Comparison of ENCODE assay signal across 25 cellular contexts in the genomic region with DNA sequence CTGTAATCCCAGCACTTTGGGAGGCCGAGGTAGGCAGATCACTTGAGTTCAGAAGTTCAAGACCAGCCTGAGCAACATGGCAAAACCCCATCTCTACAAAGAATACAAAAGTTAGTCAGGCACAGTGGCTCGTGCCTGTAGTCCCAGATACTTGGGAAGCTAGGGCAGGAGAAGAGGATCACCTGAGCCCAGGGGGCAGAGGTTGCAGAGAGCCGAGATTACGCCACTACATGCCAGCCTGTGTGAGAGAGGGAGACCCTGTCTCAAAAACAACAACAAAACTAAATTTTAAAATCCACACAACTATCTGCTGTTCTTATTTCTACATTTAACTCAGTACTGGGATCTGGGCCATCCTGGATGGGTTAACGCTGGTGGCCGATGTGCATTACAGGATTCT.
"Had no signal": no experiment of that assay in that cellular context is flagged by ENCODE, and none has a peak within 500 bp of the region (broad histone marks: within the 10 kb centered on the region; RNA-seq: fewer than 3 reads in every experiment).

No MANE protein-coding gene starts in this region.

- H3K27ac ChIP-seq: hepatocyte, spleen, uterus had no signal

- H3K27me3 Mint-ChIP-seq: activated CD4-positive, alpha-beta memory T cell treated with anti-CD3 and anti-CD28 coated beads, Interleukin-2, amount 10 ng/mL, durations not matched to agents 7 days and 5 days; activated CD4-positive, alpha-beta T cell treated with anti-CD3 and anti-CD28 coated beads, Interleukin-2, amount 10 ng/mL, durations not matched to agents 7 days and 5 days; activated CD8-positive, alpha-beta memory T cell treated with anti-CD3 and anti-CD28 coated beads, Interleukin-2, amount 10 ng/mL, durations not matched to agents 7 days and 5 days; naive B cell; type B pancreatic cell had no signal

- H3K4me2 ChIP-seq: hepatocyte, SK-N-SH had no signal

- H3K9me3 Mint-ChIP-seq: activated CD4-positive, alpha-beta memory T cell treated with anti-CD3 and anti-CD28 coated beads, Interleukin-2, amount 10 ng/mL, durations not matched to agents 7 days and 5 days; activated CD4-positive, alpha-beta T cell treated with anti-CD3 and anti-CD28 coated beads, Interleukin-2, amount 10 ng/mL, durations not matched to agents 7 days and 5 days; activated naive CD4-positive, alpha-beta T cell treated with anti-CD3 and anti-CD28 coated beads for 36 hours; activated T-cell treated with anti-CD3 and anti-CD28 coated beads, Interleukin-2, amount 50 U/mL, for 72 hours; mesothelial cell of epicardium; naive B cell; neural crest cell; type B pancreatic cell had no signal

- H3K4me1 Mint-ChIP-seq: naive B cell, neural crest cell had no signal

- H3K9me3 ChIP-seq: SK-N-SH, spleen, uterus had no signal

- H3K4me3 ChIP-seq: hepatocyte, spleen, uterus had no signal

- H3K27ac Mint-ChIP-seq: activated CD4-positive, alpha-beta memory T cell treated with anti-CD3 and anti-CD28 coated beads, Interleukin-2, amount 10 ng/mL, durations not matched to agents 7 days and 5 days; activated CD4-positive, alpha-beta T cell treated with anti-CD3 and anti-CD28 coated beads, Interleukin-2, amount 10 ng/mL, durations not matched to agents 7 days and 5 days; activated CD8-positive, alpha-beta memory T cell treated with anti-CD3 and anti-CD28 coated beads, Interleukin-2, amount 10 ng/mL, durations not matched to agents 7 days and 5 days; activated naive CD4-positive, alpha-beta T cell treated with anti-CD3 and anti-CD28 coated beads for 36 hours; mesothelial cell of epicardium; type B pancreatic cell had no signal

- ATAC-seq: activated CD8-positive, alpha-beta memory T cell treated with anti-CD3 and anti-CD28 coated beads, Interleukin-2, amount 10 ng/mL, durations not matched to agents 7 days and 5 days; activated T-cell treated with anti-CD3 and anti-CD28 coated beads, Interleukin-2, amount 50 U/mL, for 72 hours; left cardiac atrium; right cardiac atrium had no signal

- H2AFZ ChIP-seq: hepatocyte had no signal

- H3K9ac ChIP-seq: SK-N-SH had no signal

- H3K4me3 Mint-ChIP-seq: activated CD4-positive, alpha-beta memory T cell treated with anti-CD3 and anti-CD28 coated beads, Interleukin-2, amount 10 ng/mL, durations not matched to agents 7 days and 5 days; activated CD4-positive, alpha-beta T cell treated with anti-CD3 and anti-CD28 coated beads, Interleukin-2, amount 10 ng/mL, durations not matched to agents 7 days and 5 days; activated CD8-positive, alpha-beta memory T cell treated with anti-CD3 and anti-CD28 coated beads, Interleukin-2, amount 10 ng/mL, durations not matched to agents 7 days and 5 days; activated naive CD4-positive, alpha-beta T cell treated with anti-CD3 and anti-CD28 coated beads for 36 hours; activated T-cell treated with anti-CD3 and anti-CD28 coated beads, Interleukin-2, amount 50 U/mL, for 72 hours; mesothelial cell of epicardium; naive B cell; neural crest cell; type B pancreatic cell had no signal

- DNase-seq: activated CD4-positive, alpha-beta memory T cell treated with anti-CD3 and anti-CD28 coated beads, Interleukin-2, amount 10 ng/mL, durations not matched to agents 7 days and 5 days; activated CD4-positive, alpha-beta T cell treated with anti-CD3 and anti-CD28 coated beads for 1 hour; activated CD4-positive, alpha-beta T cell treated with anti-CD3 and anti-CD28 coated beads, Interleukin-2, amount 10 ng/mL, durations not matched to agents 7 days and 5 days; activated CD8-positive, alpha-beta memory T cell treated with anti-CD3 and anti-CD28 coated beads, Interleukin-2, amount 10 ng/mL, durations not matched to agents 7 days and 5 days; activated effector memory CD4-positive, alpha-beta T cell treated with Interleukin-2 at 50 U/mL for 16 hours; activated naive CD4-positive, alpha-beta T cell treated with anti-CD3 and anti-CD28 coated beads for 36 hours; activated T-cell treated with anti-CD3 and anti-CD28 coated beads, Interleukin-2, amount 50 U/mL, for 72 hours; amygdala; central memory CD4-positive, alpha-beta T cell; dermis blood vessel endothelial cell; effector CD8-positive, alpha-beta T cell; left cardiac atrium; naive B cell; SK-N-SH; spleen; stimulated activated CD4-positive, alpha-beta T cell treated with anti-CD3 and anti-CD28 coated beads, Interleukin-2, amount 100 ng/mL, for 48 hours; stimulated activated naive CD4-positive, alpha-beta T cell treated with Interleukin-2 at 50 U/mL for 16 hours; T-helper 2 cell; uterus had no signal

- H3K27me3 ChIP-seq: hepatocyte, spleen, uterus had no signal

- FAIRE-seq: frontal cortex had no signal

- H3K4me1 ChIP-seq: spleen, uterus had no signal

- H3K36me3 ChIP-seq: uterus had no signal
